1 cellular context compared by ENCODE assay signal in genomic region chr3:11173828-11174465, GRCh38.
TF ChIP-seq lines count a peak whose summit lies in the region.

No MANE protein-coding gene starts in this region.

TF ChIP-seq in IMR-90, 13 proteins besides CTCF, POLR2A, EP300 and RAD21:
- TF ChIP-seq NFE2L2 (IDR thresholded peaks at IDR 0.05; ENCODE audit: low read depth, low read length), result no peak
- no peak for TF ChIP-seq MAFK (IDR thresholded peaks at IDR 0.05; ENCODE audit: low read depth, low read length)
- TF ChIP-seq BHLHE40 (IDR thresholded peaks at IDR 0.05; ENCODE audit: low read depth, low read length), result no peak
- TF ChIP-seq CHD1 (IDR thresholded peaks at IDR 0.05; ENCODE audit: low read depth, low read length), result no peak
- no peak for TF ChIP-seq MXI1 (IDR thresholded peaks at IDR 0.05; ENCODE audit: borderline replicate concordance, low read depth, low read length)
- TF ChIP-seq, protein P1, sequence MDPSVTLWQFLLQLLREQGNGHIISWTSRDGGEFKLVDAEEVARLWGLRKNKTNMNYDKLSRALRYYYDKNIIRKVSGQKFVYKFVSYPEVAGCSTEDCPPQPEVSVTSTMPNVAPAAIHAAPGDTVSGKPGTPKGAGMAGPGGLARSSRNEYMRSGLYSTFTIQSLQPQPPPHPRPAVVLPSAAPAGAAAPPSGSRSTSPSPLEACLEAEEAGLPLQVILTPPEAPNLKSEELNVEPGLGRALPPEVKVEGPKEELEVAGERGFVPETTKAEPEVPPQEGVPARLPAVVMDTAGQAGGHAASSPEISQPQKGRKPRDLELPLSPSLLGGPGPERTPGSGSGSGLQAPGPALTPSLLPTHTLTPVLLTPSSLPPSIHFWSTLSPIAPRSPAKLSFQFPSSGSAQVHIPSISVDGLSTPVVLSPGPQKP (IDR thresholded peaks at IDR 0.05; ENCODE audit: borderline replicate concordance, low read depth, low read length), result no peak
- TF ChIP-seq RFX5 (IDR thresholded peaks at IDR 0.05; ENCODE audit: low read depth, low read length), result no peak
- no peak for TF ChIP-seq RCOR1 (IDR thresholded peaks at IDR 0.05; ENCODE audit: insufficient replicate concordance, low read length)
- TF ChIP-seq USF2 (IDR thresholded peaks at IDR 0.05; ENCODE audit: low read depth, low read length), result no peak
- TF ChIP-seq CEBPB (IDR thresholded peaks at IDR 0.05; ENCODE audit: low read depth, low read length), result no peak
- no peak for TF ChIP-seq FOS (IDR thresholded peaks at IDR 0.05; ENCODE audit: low read depth, low read length)
